In genomic region chr2:113240915-113241911, GRCh38 we compare ENCODE assay signal across 2 cellular contexts.
A peak's percentile ranks its signal among the peaks of the same experiment; 100 is the strongest.
TF ChIP-seq lines count a peak whose summit lies in the region.

No MANE protein-coding gene starts in this region.

TF ChIP-seq in A549, 52 proteins besides CTCF, POLR2A, EP300 and RAD21 (continues in another document):
- TF ChIP-seq BCL3 (IDR thresholded peaks at IDR 0.05) (peak; percentile 66; the same call in 2 of the 3 replicates), NR3C1 (IDR thresholded peaks at IDR 0.05) (no peak), EHMT2 (IDR thresholded peaks at IDR 0.05; ENCODE audit: low read depth) (no peak), MYC (IDR thresholded peaks at IDR 0.05; ENCODE audit: borderline replicate concordance, low read length) (0 out of 2 replicates have a peak, but pooled peaks have one; percentile 39), ZNF302 (CRISPR knock-in tag; IDR thresholded peaks at IDR 0.05) (no peak), GATA3 (IDR thresholded peaks at IDR 0.05; ENCODE audit: borderline replicate concordance) (peak; percentile 96), SMC3 (IDR thresholded peaks at IDR 0.05) (peak; percentile 56), MAX (IDR thresholded peaks at IDR 0.05) (peak; percentile 95), JUN (IDR thresholded peaks at IDR 0.05) (peak; percentile 93 to 96), TFCP2L1 (CRISPR knock-in tag; IDR thresholded peaks at IDR 0.05) (no peak), REST (IDR thresholded peaks at IDR 0.05) (no peak), CEBPB (IDR thresholded peaks at IDR 0.05) (peak; percentile 97 to 99), MAZ (IDR thresholded peaks at IDR 0.05; ENCODE audit: borderline replicate concordance, low read depth, low read length) (0 out of 2 replicates have a peak, but pooled peaks have one; percentile 60), ATOH8 (CRISPR knock-in tag; IDR thresholded peaks at IDR 0.05; ENCODE audit: low read depth) (peak; percentile 84; the same call in 1 of the 2 replicates), TP53 (CRISPR knock-in tag; IDR thresholded peaks at IDR 0.05) (no peak), HOXB5 (CRISPR knock-in tag; IDR thresholded peaks at IDR 0.05) (0 out of 2 replicates have a peak, but pooled peaks have one; percentile 28), CBX2 (IDR thresholded peaks at IDR 0.05; ENCODE audit: borderline replicate concordance, low read depth) (no peak), FOSB (CRISPR knock-in tag; IDR thresholded peaks at IDR 0.05) (peak; percentile 48; the same call in 1 of the 2 replicates), E2F6 (IDR thresholded peaks at IDR 0.05; ENCODE audit: borderline replicate concordance, low read depth) (peak; percentile 61), JUNB (IDR thresholded peaks at IDR 0.05) (peak; percentile 98), FOSL2 (IDR thresholded peaks at IDR 0.05) (peak; percentile 97), FOSL2 (CRISPR knock-in tag; IDR thresholded peaks at IDR 0.05) (peak; percentile 99), MAFK (IDR thresholded peaks at IDR 0.05; ENCODE audit: partially characterized antibody) (peak; percentile 97), NFE2L2 (conservative IDR thresholded peaks at IDR 0.05; ENCODE audit: low read length) (peak; percentile 75), HOXB13 (CRISPR knock-in tag; IDR thresholded peaks at IDR 0.05; ENCODE audit: low read depth) (0 out of 2 replicates have a peak, but pooled peaks have one; percentile 80), USF2 (IDR thresholded peaks at IDR 0.05) (peak; percentile 68)

TF ChIP-seq in IMR-90, 13 proteins besides CTCF, POLR2A, EP300 and RAD21 (continued from another document):
- TF ChIP-seq FOS (IDR thresholded peaks at IDR 0.05; ENCODE audit: low read depth, low read length) (peak; percentile 98), MXI1 (IDR thresholded peaks at IDR 0.05; ENCODE audit: borderline replicate concordance, low read depth, low read length) (peak; percentile 77; the same call in 1 of the 2 replicates), RFX5 (IDR thresholded peaks at IDR 0.05; ENCODE audit: low read depth, low read length) (no peak), RCOR1 (IDR thresholded peaks at IDR 0.05; ENCODE audit: insufficient replicate concordance, low read length) (no peak), MAZ (IDR thresholded peaks at IDR 0.05; ENCODE audit: borderline replicate concordance, low read depth, low read length) (peak; percentile 85), ELK1 (IDR thresholded peaks at IDR 0.05; ENCODE audit: borderline replicate concordance, low read depth, low read length) (no peak), NFE2L2 (IDR thresholded peaks at IDR 0.05; ENCODE audit: low read depth, low read length) (peak; percentile 91), CHD1 (IDR thresholded peaks at IDR 0.05; ENCODE audit: low read depth, low read length) (peak; percentile 80; the same call in 1 of the 2 replicates), CEBPB (IDR thresholded peaks at IDR 0.05; ENCODE audit: low read depth, low read length) (peak; percentile 100), USF2 (IDR thresholded peaks at IDR 0.05; ENCODE audit: low read depth, low read length) (peak; percentile 86)
